Comparison of ENCODE assay signal across 10 cellular contexts in the genomic region with DNA sequence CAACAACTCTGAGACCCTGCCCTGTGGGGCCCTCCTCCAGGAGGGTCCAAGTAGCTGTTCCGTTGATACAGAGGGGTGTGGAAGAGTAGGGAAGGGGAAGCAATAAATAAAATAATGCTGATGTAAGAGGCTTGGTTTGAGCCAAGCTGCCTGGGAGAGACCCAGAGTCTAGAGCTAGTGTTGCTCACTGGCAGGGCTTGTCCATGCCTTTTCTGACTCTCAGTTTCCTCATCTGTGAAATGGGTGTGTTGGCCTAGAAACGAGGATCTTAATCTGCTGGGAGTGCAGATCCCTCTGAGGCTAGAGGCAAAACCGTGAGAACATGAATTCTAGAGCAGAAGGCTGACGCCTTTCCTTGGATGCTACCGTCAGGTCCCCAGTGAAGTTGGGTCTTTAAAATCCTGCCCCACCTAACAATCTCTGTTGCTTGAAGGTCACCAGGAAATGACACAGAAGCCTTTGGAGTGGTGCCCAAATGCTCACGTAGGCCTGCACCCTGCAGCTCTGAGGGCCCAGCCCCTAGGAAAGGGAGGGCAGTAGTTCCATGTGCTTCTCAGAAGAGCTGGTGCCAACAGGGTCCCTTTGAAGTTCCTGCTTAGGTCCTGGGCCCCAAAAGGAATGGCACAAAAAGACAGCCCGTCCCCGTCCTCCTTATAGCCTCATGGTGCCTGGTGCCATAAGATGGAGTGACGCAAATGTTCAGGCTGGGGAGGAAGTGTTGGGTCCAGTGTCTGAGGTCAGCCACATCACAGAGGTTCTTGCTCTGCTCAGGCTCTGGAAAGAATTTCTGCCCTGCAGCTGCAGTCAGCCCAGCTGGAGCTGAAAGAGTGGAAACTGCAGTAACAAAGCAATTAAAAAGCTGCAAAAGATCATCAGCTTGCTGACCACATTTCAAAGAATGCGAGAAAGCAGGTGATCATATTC.
DNase-seq lines count a peak whose midpoint lies in the region; ATAC-seq and TF ChIP-seq lines count a peak whose summit lies in the region.
"Had no signal": no experiment of that assay in that cellular context is flagged by ENCODE, and none has a peak within 500 bp of the region (broad histone marks: within the 10 kb centered on the region; RNA-seq: fewer than 3 reads in every experiment).

No MANE protein-coding gene starts in this region.

- TF ChIP-seq CTCF in testis (IDR thresholded peaks at IDR 0.05): no peak

- DNase-seq in HT1080 (ENCODE audit: low read depth) (peak; percentile 85), SKM-1 (lab: John Stamatoyannopoulos, UW; ENCODE audit: unreplicated experiment) (peak; percentile 45), glomerular endothelial cell (ENCODE audit: extremely low read depth, low read depth, low spot score) (peak; percentile 70), testis (no peak)
- DNase-seq: activated CD4-positive, alpha-beta memory T cell treated with anti-CD3 and anti-CD28 coated beads for 36 hours had no signal

- no peaks in the 10 kb centered on the region for H3K27me3 ChIP-seq in testis

- H3K9me3 ChIP-seq in testis: no peaks in the 10 kb centered on the region
- H3K9me3 ChIP-seq: neutrophil had no signal

- no peaks in the 10 kb centered on the region for H3K4me1 ChIP-seq in testis

- H3K4me3 ChIP-seq in skin epidermis (no peak overlapping the region), testis (no peak overlapping the region)

- no peak for TF ChIP-seq POLR2A in testis (IDR thresholded peaks at IDR 0.05)

- intact Hi-C loops in testis (cut with DNase I; ENCODE audit: low total_unique reads): no loop called here

- no peaks in the 10 kb centered on the region for H3K36me3 ChIP-seq in testis (ENCODE audit: low read depth, missing control alignments)
- H3K36me3 ChIP-seq: neutrophil had no signal

- ATAC-seq in GM18498 (IDR thresholded peaks at IDR 0.05; ENCODE audit: unreplicated experiment): no peak
- ATAC-seq in HG03565 (IDR thresholded peaks at IDR 0.05; ENCODE audit: unreplicated experiment): no peak
- ATAC-seq in HG03442 (IDR thresholded peaks at IDR 0.05; ENCODE audit: unreplicated experiment): no peak

- WGBS in testis, 2 donors: 72 to 75% methylated on average over 10 of the region's 10 CpGs

- H3K27ac ChIP-seq in skin epidermis (peak overlapping the region in 12 of 21 experiments; percentile 8 to 72 (median 50)), testis (no peak overlapping the region)
- H3K27ac ChIP-seq: neutrophil had no signal

Comparison
In these comparisons a context has a peak if more than half of its experiments do, and no peak if none do; other contexts are left out.
1. H3K27ac ChIP-seq: peak in skin epidermis (12 of 21); none in testis (0 of 2).